In genomic region chr10:77927343-77928256, GRCh38 we compare ENCODE assay signal across 8 cellular contexts. TPM values are rescaled to one million over a fixed set of nuclear protein-coding genes. Genes with fewer than 3 reads are reported as not detected.
DNase-seq lines count a peak whose midpoint lies in the region; ATAC-seq and TF ChIP-seq lines count a peak whose summit lies in the region.

No MANE protein-coding gene starts in this region.

- no peaks in the 10 kb centered on the region for H3K36me3 ChIP-seq in right lobe of liver
- H3K36me3 ChIP-seq in thymus (ENCODE audit: control insufficient read depth, insufficient read depth) = no peaks in the 10 kb centered on the region

- POLR2A ChIA-PET in activated CD4-positive, alpha-beta T cell treated with anti-CD3 and anti-CD28 coated beads, Interleukin-2, amount 10 ng/mL, durations not matched to agents 7 days and 5 days (lab: Charles Lee) = no interaction called here

- peaks cover 50% of the 10 kb centered on the region for H3K27me3 Mint-ChIP-seq in activated CD4-positive, alpha-beta T cell treated with anti-CD3 and anti-CD28 coated beads, Interleukin-2, amount 10 ng/mL, durations not matched to agents 7 days and 5 days

- TF ChIP-seq CTCF in right lobe of liver (IDR thresholded peaks at IDR 0.05) = no peak

- no peak for TF ChIP-seq POLR2A in right lobe of liver (IDR thresholded peaks at IDR 0.05)

- CTCF ChIA-PET in activated CD4-positive, alpha-beta T cell treated with anti-CD3 and anti-CD28 coated beads, Interleukin-2, amount 10 ng/mL, durations not matched to agents 7 days and 5 days (lab: Charles Lee) = interaction anchor here (0.6 to 2.9 kb wide), 2 partner anchors 9 to 12 kb away, joined by 4 to 7 read pairs; no protein-coding TSS in a partner anchor

- no peaks in the 10 kb centered on the region for H3K9me3 ChIP-seq in right lobe of liver
- no peaks in the 10 kb centered on the region for H3K9me3 ChIP-seq in thymus (ENCODE audit: control insufficient read depth)

- intact Hi-C loops in right lobe of liver (cut with DNase I) = no loop called here

- 27% methylated on average over 12 of the region's 20 CpGs for WGBS in right lobe of liver (ENCODE audit: insufficient coverage, low coverage, low lambda C conversion rate, missing lambda C conversion rate)
- 25% methylated on average over 20 of the region's 20 CpGs for WGBS in thymus

- peaks cover 8% of the 10 kb centered on the region for H3K4me1 Mint-ChIP-seq in activated CD4-positive, alpha-beta T cell treated with anti-CD3 and anti-CD28 coated beads, Interleukin-2, amount 10 ng/mL, durations not matched to agents 7 days and 5 days

- no peak for ATAC-seq in right lobe of liver
- ATAC-seq in GM18858 (IDR thresholded peaks at IDR 0.05; ENCODE audit: unreplicated experiment) = no peak
- no peak for ATAC-seq in activated CD4-positive, CD25-positive, alpha-beta regulatory T cell treated with anti-CD3 and anti-CD28 coated beads, Interleukin-2, amount 50 U/mL, for 24 hours

- no peak overlapping the region for H3K27ac Mint-ChIP-seq in activated CD4-positive, alpha-beta T cell treated with anti-CD3 and anti-CD28 coated beads, Interleukin-2, amount 10 ng/mL, durations not matched to agents 7 days and 5 days

- H3K4me3 Mint-ChIP-seq in activated CD4-positive, alpha-beta T cell treated with anti-CD3 and anti-CD28 coated beads, Interleukin-2, amount 10 ng/mL, durations not matched to agents 7 days and 5 days = peak overlapping the region; percentile 72

- no peak for DNase-seq in activated CD4-positive, alpha-beta T cell treated with anti-CD3 and anti-CD28 coated beads, Interleukin-2, amount 10 ng/mL, durations not matched to agents 7 days and 5 days
- DNase-seq in activated CD4-positive, alpha-beta T cell treated with anti-CD3 and anti-CD28 coated beads for 1 hour = no peak
- DNase-seq in right lobe of liver = no peak
- DNase-seq in GM19238 (ENCODE audit: insufficient read length, low spot score) = no peak

- H3K4me3 ChIP-seq in right lobe of liver (peak overlapping the region; percentile 49 to 82 (median 69)), thymus (ENCODE audit: low read length) (peak overlapping the region; percentile 72)

- H3K27me3 ChIP-seq in right lobe of liver = no peaks in the 10 kb centered on the region
- peaks cover 35% of the 10 kb centered on the region for H3K27me3 ChIP-seq in thymus (ENCODE audit: control insufficient read depth, insufficient read depth)

- H3K4me1 ChIP-seq in right lobe of liver (peaks cover 0 to 7% (median 0%) of the 10 kb centered on the region in 4 donors), thymus (ENCODE audit: control insufficient read depth, insufficient read depth, low read length) (no peaks in the 10 kb centered on the region)

- H3K27ac ChIP-seq in angular gyrus (ENCODE audit: low read depth, low read length) (peak overlapping the region; percentile 62), right lobe of liver (no peak overlapping the region), thymus (ENCODE audit: low read depth) (no peak overlapping the region)

- H3K9me3 Mint-ChIP-seq in activated CD4-positive, alpha-beta T cell treated with anti-CD3 and anti-CD28 coated beads, Interleukin-2, amount 10 ng/mL, durations not matched to agents 7 days and 5 days = no peaks in the 10 kb centered on the region

- H3K36me3 Mint-ChIP-seq in activated CD4-positive, alpha-beta T cell treated with anti-CD3 and anti-CD28 coated beads, Interleukin-2, amount 10 ng/mL, durations not matched to agents 7 days and 5 days (ENCODE audit: low read depth) = no peaks in the 10 kb centered on the region

RNA-seq across cellular contexts. Expression of gene DLG5, which starts 1.0 kb away (rescaled TPM):
- 1 to 10 TPM; 2.8 to 2.9 TPM for total RNA-seq in activated CD4-positive, alpha-beta T cell treated with anti-CD3 and anti-CD28 coated beads, Interleukin-2, amount 10 ng/mL, durations not matched to agents 7 days and 5 days
- total RNA-seq in right lobe of liver = 1 to 10 TPM; 5.6 to 8.8 (median 7.6) TPM
- polyA plus RNA-seq in thymus = 25.8 TPM
